ENCODE assay signal across 8 cellular contexts in the genomic region with DNA sequence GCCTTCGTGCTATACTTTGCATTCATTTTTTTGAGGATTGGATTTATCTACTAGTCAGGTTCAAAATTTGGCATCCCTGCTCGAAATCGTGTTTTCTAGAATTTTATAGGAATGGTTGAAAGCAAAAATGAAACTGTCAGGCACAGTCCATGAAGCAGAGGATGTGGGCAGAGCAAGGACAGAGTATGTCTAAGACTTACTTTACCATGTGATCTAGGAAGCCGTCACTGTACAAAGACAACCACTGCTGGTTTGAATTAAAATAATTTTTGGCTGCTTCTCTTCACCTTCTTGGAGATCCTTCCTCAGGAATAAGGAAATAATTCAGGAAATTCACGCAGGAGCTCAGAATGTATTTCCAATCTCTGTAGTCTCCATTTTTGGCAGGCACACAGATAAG. TPM values are rescaled to one million over a fixed set of nuclear protein-coding genes. Genes with fewer than 3 reads are reported as not detected.
DNase-seq lines count a peak whose midpoint lies in the region; ATAC-seq and TF ChIP-seq lines count a peak whose summit lies in the region.

No MANE protein-coding gene starts in this region.

- peak; percentile 76 for ATAC-seq in GM19043 (IDR thresholded peaks at IDR 0.05; ENCODE audit: low read depth, unreplicated experiment)
- ATAC-seq in HG03457 (IDR thresholded peaks at IDR 0.05; ENCODE audit: unreplicated experiment) = peak; percentile 68
- ATAC-seq in effector memory CD8-positive, alpha-beta T cell (replicated peaks) = peak; percentile 99
- ATAC-seq in WTC11 = no peak

- H3K4me1 Mint-ChIP-seq in effector memory CD8-positive, alpha-beta T cell (ENCODE audit: low read depth in 2 of 2) = peaks cover 5 to 6% of the 10 kb centered on the region in 2 donors
- no peaks in the 10 kb centered on the region for H3K4me1 Mint-ChIP-seq in WTC11

- H3K27me3 Mint-ChIP-seq in effector memory CD8-positive, alpha-beta T cell = no peaks in the 10 kb centered on the region
- no peaks in the 10 kb centered on the region for H3K27me3 Mint-ChIP-seq in WTC11 (ENCODE audit: low read depth)

- POLR2A ChIA-PET in WTC11 (lab: Charles Lee) = no interaction called here

- peak overlapping the region; percentile 75 to 88 for H3K27ac Mint-ChIP-seq in effector memory CD8-positive, alpha-beta T cell
- no peak overlapping the region for H3K27ac Mint-ChIP-seq in WTC11

- no peaks in the 10 kb centered on the region for H3K9me3 Mint-ChIP-seq in effector memory CD8-positive, alpha-beta T cell
- H3K9me3 Mint-ChIP-seq in WTC11 = no peaks in the 10 kb centered on the region

- peak overlapping the region; percentile 60 to 62 for H3K4me3 Mint-ChIP-seq in effector memory CD8-positive, alpha-beta T cell
- no peak overlapping the region for H3K4me3 Mint-ChIP-seq in WTC11

- peaks cover 2% of the 10 kb centered on the region for H3K36me3 Mint-ChIP-seq in effector memory CD8-positive, alpha-beta T cell (ENCODE audit: insufficient read depth)
- no peaks in the 10 kb centered on the region for H3K36me3 Mint-ChIP-seq in WTC11

- CTCF ChIA-PET in WTC11 (lab: Charles Lee) = no interaction called here

- peak; percentile 5 for DNase-seq in AG09319 (ENCODE audit: extremely low read depth, low read depth)
- peak in 1 of 3 experiments; percentile 23 for DNase-seq in effector memory CD8-positive, alpha-beta T cell
- no peak for DNase-seq in WTC11 (ENCODE audit: low spot score)
- no peak for DNase-seq in hippocampal formation (lab: John Stamatoyannopoulos, UW)
- no peak for DNase-seq in AML-193 (lab: John Stamatoyannopoulos, UW)
- no peak for DNase-seq in NK-92 treated with Interleukin-12 subunit alpha and Interleukin-12 subunit beta, amount 100 ng/mL, for 24 hours (lab: John Stamatoyannopoulos, UW)

- TF ChIP-seq CTCF in AG09319 (IDR thresholded peaks at IDR 0.05; ENCODE audit: low read depth, low read length) = no peak
- TF ChIP-seq CTCF in WTC11 (IDR thresholded peaks at IDR 0.05) = no peak

TF ChIP-seq in WTC11, 78 proteins besides CTCF, POLR2A, EP300 and RAD21:
- TF ChIP-seq TCF7 (CRISPR knock-in tag; IDR thresholded peaks at IDR 0.05; ENCODE audit: low read depth) (no peak), ZNF671 (CRISPR knock-in tag; IDR thresholded peaks at IDR 0.05) (no peak), NR1H2 (CRISPR knock-in tag; IDR thresholded peaks at IDR 0.05) (no peak), ZNF423 (CRISPR knock-in tag; IDR thresholded peaks at IDR 0.05) (no peak), GABPB1 (CRISPR knock-in tag; IDR thresholded peaks at IDR 0.05) (no peak), TP53 (CRISPR knock-in tag; IDR thresholded peaks at IDR 0.05) (no peak), CREM (CRISPR knock-in tag; IDR thresholded peaks at IDR 0.05) (no peak), CREB1 (CRISPR knock-in tag; IDR thresholded peaks at IDR 0.05) (no peak), ATF1 (CRISPR knock-in tag; IDR thresholded peaks at IDR 0.05) (no peak), ZNF416 (CRISPR knock-in tag; IDR thresholded peaks at IDR 0.05) (no peak), IRF2 (CRISPR knock-in tag; IDR thresholded peaks at IDR 0.05; ENCODE audit: borderline replicate concordance, low read depth) (no peak)
- TF ChIP-seq, protein P1, sequence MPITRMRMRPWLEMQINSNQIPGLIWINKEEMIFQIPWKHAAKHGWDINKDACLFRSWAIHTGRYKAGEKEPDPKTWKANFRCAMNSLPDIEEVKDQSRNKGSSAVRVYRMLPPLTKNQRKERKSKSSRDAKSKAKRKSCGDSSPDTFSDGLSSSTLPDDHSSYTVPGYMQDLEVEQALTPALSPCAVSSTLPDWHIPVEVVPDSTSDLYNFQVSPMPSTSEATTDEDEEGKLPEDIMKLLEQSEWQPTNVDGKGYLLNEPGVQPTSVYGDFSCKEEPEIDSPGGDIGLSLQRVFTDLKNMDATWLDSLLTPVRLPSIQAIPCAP (CRISPR knock-in tag; IDR thresholded peaks at IDR 0.05) = no peak
- TF ChIP-seq, protein P2, sequence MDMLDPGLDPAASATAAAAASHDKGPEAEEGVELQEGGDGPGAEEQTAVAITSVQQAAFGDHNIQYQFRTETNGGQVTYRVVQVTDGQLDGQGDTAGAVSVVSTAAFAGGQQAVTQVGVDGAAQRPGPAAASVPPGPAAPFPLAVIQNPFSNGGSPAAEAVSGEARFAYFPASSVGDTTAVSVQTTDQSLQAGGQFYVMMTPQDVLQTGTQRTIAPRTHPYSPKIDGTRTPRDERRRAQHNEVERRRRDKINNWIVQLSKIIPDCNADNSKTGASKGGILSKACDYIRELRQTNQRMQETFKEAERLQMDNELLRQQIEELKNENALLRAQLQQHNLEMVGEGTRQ (CRISPR knock-in tag; IDR thresholded peaks at IDR 0.05) = no peak
- TF ChIP-seq, protein P3, sequence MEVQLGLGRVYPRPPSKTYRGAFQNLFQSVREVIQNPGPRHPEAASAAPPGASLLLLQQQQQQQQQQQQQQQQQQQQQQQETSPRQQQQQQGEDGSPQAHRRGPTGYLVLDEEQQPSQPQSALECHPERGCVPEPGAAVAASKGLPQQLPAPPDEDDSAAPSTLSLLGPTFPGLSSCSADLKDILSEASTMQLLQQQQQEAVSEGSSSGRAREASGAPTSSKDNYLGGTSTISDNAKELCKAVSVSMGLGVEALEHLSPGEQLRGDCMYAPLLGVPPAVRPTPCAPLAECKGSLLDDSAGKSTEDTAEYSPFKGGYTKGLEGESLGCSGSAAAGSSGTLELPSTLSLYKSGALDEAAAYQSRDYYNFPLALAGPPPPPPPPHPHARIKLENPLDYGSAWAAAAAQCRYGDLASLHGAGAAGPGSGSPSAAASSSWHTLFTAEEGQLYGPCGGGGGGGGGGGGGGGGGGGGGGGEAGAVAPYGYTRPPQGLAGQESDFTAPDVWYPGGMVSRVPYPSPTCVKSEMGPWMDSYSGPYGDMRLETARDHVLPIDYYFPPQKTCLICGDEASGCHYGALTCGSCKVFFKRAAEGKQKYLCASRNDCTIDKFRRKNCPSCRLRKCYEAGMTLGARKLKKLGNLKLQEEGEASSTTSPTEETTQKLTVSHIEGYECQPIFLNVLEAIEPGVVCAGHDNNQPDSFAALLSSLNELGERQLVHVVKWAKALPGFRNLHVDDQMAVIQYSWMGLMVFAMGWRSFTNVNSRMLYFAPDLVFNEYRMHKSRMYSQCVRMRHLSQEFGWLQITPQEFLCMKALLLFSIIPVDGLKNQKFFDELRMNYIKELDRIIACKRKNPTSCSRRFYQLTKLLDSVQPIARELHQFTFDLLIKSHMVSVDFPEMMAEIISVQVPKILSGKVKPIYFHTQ (CRISPR knock-in tag; IDR thresholded peaks at IDR 0.05) = no peak
- TF ChIP-seq, protein P4, sequence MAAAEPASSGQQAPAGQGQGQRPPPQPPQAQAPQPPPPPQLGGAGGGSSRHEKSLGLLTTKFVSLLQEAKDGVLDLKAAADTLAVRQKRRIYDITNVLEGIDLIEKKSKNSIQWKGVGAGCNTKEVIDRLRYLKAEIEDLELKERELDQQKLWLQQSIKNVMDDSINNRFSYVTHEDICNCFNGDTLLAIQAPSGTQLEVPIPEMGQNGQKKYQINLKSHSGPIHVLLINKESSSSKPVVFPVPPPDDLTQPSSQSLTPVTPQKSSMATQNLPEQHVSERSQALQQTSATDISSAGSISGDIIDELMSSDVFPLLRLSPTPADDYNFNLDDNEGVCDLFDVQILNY (CRISPR knock-in tag; IDR thresholded peaks at IDR 0.05) = no peak
- TF ChIP-seq, protein P5, sequence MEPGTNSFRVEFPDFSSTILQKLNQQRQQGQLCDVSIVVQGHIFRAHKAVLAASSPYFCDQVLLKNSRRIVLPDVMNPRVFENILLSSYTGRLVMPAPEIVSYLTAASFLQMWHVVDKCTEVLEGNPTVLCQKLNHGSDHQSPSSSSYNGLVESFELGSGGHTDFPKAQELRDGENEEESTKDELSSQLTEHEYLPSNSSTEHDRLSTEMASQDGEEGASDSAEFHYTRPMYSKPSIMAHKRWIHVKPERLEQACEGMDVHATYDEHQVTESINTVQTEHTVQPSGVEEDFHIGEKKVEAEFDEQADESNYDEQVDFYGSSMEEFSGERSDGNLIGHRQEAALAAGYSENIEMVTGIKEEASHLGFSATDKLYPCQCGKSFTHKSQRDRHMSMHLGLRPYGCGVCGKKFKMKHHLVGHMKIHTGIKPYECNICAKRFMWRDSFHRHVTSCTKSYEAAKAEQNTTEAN (CRISPR knock-in tag; IDR thresholded peaks at IDR 0.05) = no peak
- TF ChIP-seq, protein P6, sequence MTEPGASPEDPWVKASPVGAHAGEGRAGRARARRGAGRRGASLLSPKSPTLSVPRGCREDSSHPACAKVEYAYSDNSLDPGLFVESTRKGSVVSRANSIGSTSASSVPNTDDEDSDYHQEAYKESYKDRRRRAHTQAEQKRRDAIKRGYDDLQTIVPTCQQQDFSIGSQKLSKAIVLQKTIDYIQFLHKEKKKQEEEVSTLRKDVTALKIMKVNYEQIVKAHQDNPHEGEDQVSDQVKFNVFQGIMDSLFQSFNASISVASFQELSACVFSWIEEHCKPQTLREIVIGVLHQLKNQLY (CRISPR knock-in tag; IDR thresholded peaks at IDR 0.05) = no peak

RNA-seq across cellular contexts. Expression of a gene that starts 31.6 kb away (rescaled TPM):
- total RNA-seq in WTC11 (2021) = 8.0 to 8.5 TPM (median 8.5 TPM) in 3 replicates
